In the genomic region with DNA sequence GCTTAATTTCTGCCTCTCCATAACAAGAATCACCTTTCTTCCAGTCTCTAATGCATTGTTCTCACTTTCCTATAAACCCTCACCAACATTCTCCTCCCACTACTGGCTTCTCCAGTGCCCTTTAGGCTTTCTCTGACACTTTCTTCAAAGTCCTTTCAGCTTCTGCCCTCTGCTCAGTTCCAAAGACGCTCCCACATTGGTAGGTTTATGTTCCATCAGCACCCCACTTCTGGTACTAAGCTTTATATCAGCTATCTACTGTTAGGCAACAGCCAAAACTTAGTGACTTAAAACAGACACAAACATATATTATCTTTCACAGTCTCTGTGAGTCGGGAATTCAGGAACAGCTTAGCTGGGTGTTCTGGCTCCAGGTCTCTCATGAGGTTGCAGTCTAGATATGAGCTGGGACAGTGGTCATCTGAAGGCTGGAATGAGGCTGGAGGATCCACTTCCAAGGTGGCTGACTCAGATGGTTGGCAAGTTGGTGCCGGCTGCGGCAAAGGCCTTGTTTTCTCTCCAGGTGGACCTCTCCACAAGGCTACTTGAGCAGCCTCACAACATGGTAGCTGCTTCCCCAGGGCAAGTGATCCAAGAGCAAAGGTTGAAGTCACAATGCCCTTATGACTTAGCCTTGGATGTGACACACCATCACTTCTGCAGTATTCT, we compare ENCODE assay signal across 8 cellular contexts.
"Had no signal": no experiment of that assay in that cellular context is flagged by ENCODE, and none has a peak within 500 bp of the region (broad histone marks: within the 10 kb centered on the region; RNA-seq: fewer than 3 reads in every experiment).

No MANE protein-coding gene starts in this region.

- DNase-seq: KG1 had no signal

- H3K27ac Mint-ChIP-seq: GM23338, IgD-negative memory B cell had no signal

- H3K4me3 Mint-ChIP-seq: GM23338, IgD-negative memory B cell had no signal

- H3K36me3 Mint-ChIP-seq: IgD-negative memory B cell had no signal

- H3K36me3 ChIP-seq: HAP-1 had no signal

- H3K4me3 ChIP-seq: GM23338, HAP-1 had no signal

- H3K4me2 ChIP-seq: GM23338 had no signal

- H3K4me1 ChIP-seq: HAP-1 had no signal

- H2AFZ ChIP-seq: GM23338 had no signal

- H3K9me3 ChIP-seq: HAP-1 had no signal

- ATAC-seq: GM23338, HCT116, HepG2 had no signal

- FAIRE-seq: H1, H54, HepG2 had no signal
